Comparison of ENCODE assay signal across 8 cellular contexts in genomic region chr9:35606138-35606504, GRCh38. TPM values are rescaled to one million over a fixed set of nuclear protein-coding genes. Genes with fewer than 3 reads are reported as not detected.
DNase-seq lines count a peak whose midpoint lies in the region; ATAC-seq and TF ChIP-seq lines count a peak whose summit lies in the region.

No MANE protein-coding gene starts in this region.

- ATAC-seq in HG03045 (IDR thresholded peaks at IDR 0.05; ENCODE audit: unreplicated experiment), result no peak

- TF ChIP-seq CTCF in AG10803 (conservative IDR thresholded peaks at IDR 0.05; ENCODE audit: low read length) (no peak), breast epithelium (IDR thresholded peaks at IDR 0.05) (no peak)

- H3K27ac ChIP-seq in HUES6 (ENCODE audit: low read depth, low read length) (no peak overlapping the region), breast epithelium (peak overlapping the region; percentile 87 to 91)

- DNase-seq in AG10803 (ENCODE audit: low read depth) (no peak), breast epithelium (ENCODE audit: low spot score in 2 of 2) (no peak), COR-L47 (lab: John Stamatoyannopoulos, UW) (no peak), midbrain (lab: John Stamatoyannopoulos, UW) (no peak), HuH-7.5 (ENCODE audit: low spot score) (no peak)

- intact Hi-C loops in breast epithelium (cut with DNase I; ENCODE audit: low total_unique reads), result loop anchor here (5.0 kb wide), 1 partner anchor 46 kb away; the partner anchor contains the start of gene SIT1

- H3K9me3 ChIP-seq in HUES6 (ENCODE audit: control insufficient read depth, insufficient read depth, low read depth, low read length) (no peaks in the 10 kb centered on the region), breast epithelium (no peaks in the 10 kb centered on the region), mucosa of stomach (ENCODE audit: control insufficient read depth, low read length) (no peaks in the 10 kb centered on the region)

- H3K9ac ChIP-seq in HUES6 (ENCODE audit: low read length) (peak overlapping the region; percentile 39), mucosa of stomach (ENCODE audit: low read length) (peak overlapping the region; percentile 73)

- H3K36me3 ChIP-seq in HUES6 (ENCODE audit: control insufficient read depth, insufficient read depth, low read length), result peaks cover 24% of the 10 kb centered on the region
- peaks cover 9% of the 10 kb centered on the region for H3K36me3 ChIP-seq in breast epithelium
- H3K36me3 ChIP-seq in mucosa of stomach (ENCODE audit: control insufficient read depth, insufficient read depth, low read length), result no peaks in the 10 kb centered on the region

- H3K27me3 ChIP-seq in HUES6 (ENCODE audit: control insufficient read depth, insufficient read depth, low read length) (no peaks in the 10 kb centered on the region), breast epithelium (no peaks in the 10 kb centered on the region), mucosa of stomach (ENCODE audit: control insufficient read depth, insufficient read depth, low read length) (no peaks in the 10 kb centered on the region)

- TF ChIP-seq POLR2A in breast epithelium (IDR thresholded peaks at IDR 0.05), result no peak

- H3K4me3 ChIP-seq in AG10803 (ENCODE audit: low read length) (peak overlapping the region; percentile 69), HUES6 (ENCODE audit: low read depth, low read length) (peak overlapping the region; percentile 72), breast epithelium (peak overlapping the region; percentile 65 to 83 (median 77)), mucosa of stomach (ENCODE audit: low read length) (peak overlapping the region; percentile 56)

- H3K4me1 ChIP-seq in HUES6 (ENCODE audit: control insufficient read depth, insufficient read depth, low read length), result peaks cover 10% of the 10 kb centered on the region
- H3K4me1 ChIP-seq in breast epithelium, result peaks cover 5 to 10% of the 10 kb centered on the region in 2 donors
- peaks cover 12% of the 10 kb centered on the region for H3K4me1 ChIP-seq in mucosa of stomach (ENCODE audit: control insufficient read depth, insufficient read depth, low read length)

RNA-seq across cellular contexts. Expression of gene TESK1, which starts 1.1 kb away (rescaled TPM):
- 10 to 100 TPM; 26.5 to 50.4 (median 33.8) TPM for total RNA-seq in breast epithelium

RNA-seq across cellular contexts. Expression of gene CD72, which starts 12.1 kb away (rescaled TPM):
- total RNA-seq in breast epithelium, result 1 to 10 TPM; 3.6 to 6.4 (median 5.1) TPM

RNA-seq across cellular contexts. Expression of gene SIT1, which starts 44.6 kb away (rescaled TPM):
- 1 to 10 TPM; 1.2 to 3.2 (median 1.3) TPM for total RNA-seq in breast epithelium

RNA-seq across cellular contexts. Expression of gene RMRP, which starts 51.7 kb away (rescaled TPM):
- total RNA-seq in breast epithelium, result 1,000 to 10,000 TPM; 1,664 to 2,064 (median 2,058) TPM

RNA-seq across cellular contexts. Expression of gene CCDC107, which starts 52.0 kb away (rescaled TPM):
- total RNA-seq in breast epithelium, result 100 to 1,000 TPM in 1 of 3 donors, 10 to 100 TPM in 2; 18.3 to 102 (median 35.4) TPM
